ENCODE assay signal across 19 cellular contexts in the genomic region with DNA sequence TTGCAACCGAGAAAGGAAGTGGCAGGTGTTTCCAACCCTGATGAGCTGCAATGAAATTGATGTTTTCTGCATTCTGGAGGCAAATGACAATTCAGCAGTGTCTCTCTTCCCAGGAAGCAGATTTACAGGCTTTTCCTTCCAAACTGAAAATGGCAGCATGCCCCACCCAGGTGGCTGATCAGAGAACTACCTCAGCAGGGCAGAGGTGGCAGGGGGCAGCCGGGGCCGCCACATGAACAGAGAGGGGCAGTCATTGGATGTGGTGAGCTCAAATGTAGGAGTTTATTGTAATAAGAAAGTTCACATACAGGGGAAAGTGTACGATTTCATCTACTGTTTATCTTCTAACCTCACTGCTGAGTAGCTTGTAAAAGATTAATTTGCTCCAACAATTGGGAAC. TPM values are rescaled to one million over a fixed set of nuclear protein-coding genes. Genes with fewer than 3 reads are reported as not detected.
DNase-seq lines count a peak whose midpoint lies in the region; TF ChIP-seq lines count a peak whose summit lies in the region.
"Had no signal": no experiment of that assay in that cellular context is flagged by ENCODE, and none has a peak within 500 bp of the region (broad histone marks: within the 10 kb centered on the region; RNA-seq: fewer than 3 reads in every experiment).

No MANE protein-coding gene starts in this region.

- no peaks in the 10 kb centered on the region for H3K27me3 Mint-ChIP-seq in Calu3 (ENCODE audit: unreplicated experiment)
- no peaks in the 10 kb centered on the region for H3K27me3 Mint-ChIP-seq in progenitor cell of endocrine pancreas
- H3K27me3 Mint-ChIP-seq: activated CD4-positive, alpha-beta memory T cell treated with anti-CD3 and anti-CD28 coated beads, Interleukin-2, amount 10 ng/mL, durations not matched to agents 7 days and 5 days; type B pancreatic cell had no signal

- H3K4me1 Mint-ChIP-seq in Calu3 (ENCODE audit: low read depth, unreplicated experiment) (peaks cover 74% of the 10 kb centered on the region), progenitor cell of endocrine pancreas (ENCODE audit: low read depth) (peaks cover 70% of the 10 kb centered on the region)
- H3K4me1 Mint-ChIP-seq: activated B cell treated with CpG ODN at 0.5 μM for 24 hours had no signal

- H3K27me3 ChIP-seq in SK-N-SH (ENCODE audit: insufficient read depth) (no peaks in the 10 kb centered on the region), MG63 (no peaks in the 10 kb centered on the region)

- H3K9me2 ChIP-seq in SK-N-SH, result no peaks in the 10 kb centered on the region

- peak overlapping the region; percentile 10 for H3K27ac Mint-ChIP-seq in Calu3 (ENCODE audit: unreplicated experiment)
- H3K27ac Mint-ChIP-seq in progenitor cell of endocrine pancreas, result peak overlapping the region; percentile 29
- H3K27ac Mint-ChIP-seq: activated B cell treated with CpG ODN at 0.5 μM for 24 hours; activated CD4-positive, alpha-beta memory T cell treated with anti-CD3 and anti-CD28 coated beads, Interleukin-2, amount 10 ng/mL, durations not matched to agents 7 days and 5 days; type B pancreatic cell had no signal

- no peak for TF ChIP-seq EP300 in SK-N-SH (IDR thresholded peaks at IDR 0.05; ENCODE audit: borderline replicate concordance in 1 of 2, low read depth in 1 of 2, low read length in 1 of 2)

- WGBS in SK-N-SH (ENCODE audit: low lambda C conversion rate), result 88% methylated on average over 3 of the region's 4 CpGs

- no peak overlapping the region for H3K4me3 ChIP-seq in SK-N-SH (ENCODE audit: low read depth in 2 of 2, low read length in 1 of 2)
- H3K4me3 ChIP-seq in MG63, result no peak overlapping the region
- H3K4me3 ChIP-seq: prostate gland, SK-N-MC had no signal

- H3K36me3 ChIP-seq in SK-N-SH (replicated peaks in 1 of 2; ENCODE audit: control insufficient read depth in 1 of 2, insufficient read depth in 2 of 2, low read length in 1 of 2), result no peaks in the 10 kb centered on the region
- no peaks in the 10 kb centered on the region for H3K36me3 ChIP-seq in MG63
- H3K36me3 ChIP-seq: prostate gland had no signal

- no peak for TF ChIP-seq POLR2A in erythroblast (IDR thresholded peaks at IDR 0.05; ENCODE audit: low read length)

- no peaks in the 10 kb centered on the region for H3K9me3 ChIP-seq in SK-N-SH
- H3K9me3 ChIP-seq in MG63, result no peaks in the 10 kb centered on the region
- H3K9me3 ChIP-seq: prostate gland had no signal

- BruUV-seq in Calu3 (replicated peaks; lab: Mats Ljungman, UMichigan), result no TSS peak

- TF ChIP-seq CTCF in Calu3 (IDR thresholded peaks at IDR 0.05; ENCODE audit: unreplicated experiment) (no peak), progenitor cell of endocrine pancreas (IDR thresholded peaks at IDR 0.05; ENCODE audit: unreplicated experiment) (no peak), SK-N-SH (IDR thresholded peaks at IDR 0.05) (no peak)

- H3K9me3 Mint-ChIP-seq in Calu3 (ENCODE audit: low read depth, unreplicated experiment) (no peaks in the 10 kb centered on the region), progenitor cell of endocrine pancreas (ENCODE audit: low read depth) (no peaks in the 10 kb centered on the region)
- H3K9me3 Mint-ChIP-seq: activated B cell treated with CpG ODN at 0.5 μM for 24 hours; activated CD4-positive, alpha-beta memory T cell treated with anti-CD3 and anti-CD28 coated beads, Interleukin-2, amount 10 ng/mL, durations not matched to agents 7 days and 5 days; neural crest cell; type B pancreatic cell had no signal

- no peak overlapping the region for H2AFZ ChIP-seq in SK-N-SH (ENCODE audit: low read depth)

- H3K4me2 ChIP-seq in SK-N-SH, result no peak overlapping the region

- no peak overlapping the region for H3K27ac ChIP-seq in SK-N-SH (ENCODE audit: low read depth in 2 of 2, low read length in 1 of 2)
- H3K27ac ChIP-seq: prostate gland, SK-N-MC had no signal

- no peak overlapping the region for H3K9ac ChIP-seq in SK-N-SH

- POLR2A ChIA-PET in SK-N-SH (lab: Yijun Ruan, JAX), result no interaction called here

- H3K4me3 Mint-ChIP-seq in Calu3 (ENCODE audit: low read depth, unreplicated experiment) (peak overlapping the region; percentile 25), progenitor cell of endocrine pancreas (ENCODE audit: low read depth) (no peak overlapping the region)
- H3K4me3 Mint-ChIP-seq: activated B cell treated with CpG ODN at 0.5 μM for 24 hours; activated CD4-positive, alpha-beta memory T cell treated with anti-CD3 and anti-CD28 coated beads, Interleukin-2, amount 10 ng/mL, durations not matched to agents 7 days and 5 days; neural crest cell; type B pancreatic cell had no signal

- DNase-seq in Calu3 (peak; percentile 66), NCI-H2081 treated with DMSO at 0.1 percent for 48 hours (lab: John Stamatoyannopoulos, UW) (peak; percentile 63), cerebellum (ENCODE audit: low spot score) (peak; percentile 22), progenitor cell of endocrine pancreas (ENCODE audit: low spot score, unreplicated experiment) (no peak), erythroblast (lab: John Stamatoyannopoulos, UW) (no peak), SK-N-SH (no peak), MG63 (no peak)
- DNase-seq: activated B cell treated with CpG ODN at 0.5 μM for 24 hours; activated CD4-positive, alpha-beta memory T cell treated with anti-CD3 and anti-CD28 coated beads, Interleukin-2, amount 10 ng/mL, durations not matched to agents 7 days and 5 days; activated T-cell treated with anti-CD3 and anti-CD28 coated beads for 4 hours; anterior cingulate cortex; effector CD8-positive, alpha-beta T cell; HCEC 1CT; NCI-H345; stimulated activated CD4-positive, alpha-beta T cell treated with anti-CD3 and anti-CD28 coated beads, Interleukin-4, amount 100 ng/mL, for 24 hours had no signal

- no peaks in the 10 kb centered on the region for H4K20me1 ChIP-seq in SK-N-SH (ENCODE audit: insufficient read depth)

- no peaks in the 10 kb centered on the region for H3K36me3 Mint-ChIP-seq in Calu3 (ENCODE audit: insufficient read depth, unreplicated experiment)
- H3K36me3 Mint-ChIP-seq in progenitor cell of endocrine pancreas (ENCODE audit: insufficient read depth), result peaks cover under 1% of the 10 kb centered on the region
- H3K36me3 Mint-ChIP-seq: type B pancreatic cell had no signal

- H3F3A ChIP-seq in SK-N-SH (replicated peaks; ENCODE audit: insufficient read depth), result no peaks in the 10 kb centered on the region

- no peaks in the 10 kb centered on the region for H3K79me2 ChIP-seq in SK-N-SH (ENCODE audit: insufficient read depth)

- H3K4me1 ChIP-seq in SK-N-SH (ENCODE audit: control insufficient read depth in 1 of 2, insufficient read depth in 2 of 2, low read depth in 1 of 2, low read length in 1 of 2), result no peaks in the 10 kb centered on the region
- H3K4me1 ChIP-seq: prostate gland had no signal

- no peak for TF ChIP-seq RAD21 in SK-N-SH (IDR thresholded peaks at IDR 0.05; ENCODE audit: low read length)

- CTCF ChIA-PET in Calu3 (lab: Charles Lee) (interaction anchor here (1.6 kb wide), 1 partner anchor 31 kb away, joined by 5 read pairs; no protein-coding TSS in a partner anchor), SK-N-SH (lab: Yijun Ruan, JAX) (interaction anchor here (0.8 to 1.6 kb wide), 3 partner anchors 9 to 73 kb away, joined by 3 to 8 read pairs (median 7); no protein-coding TSS in a partner anchor)

- intact Hi-C loops in Calu3 (cut with micrococcal nuclease; ENCODE audit: unreplicated experiment), result loop anchor here (2.0 kb wide), 1 partner anchor 31 kb away; no protein-coding TSS in a partner anchor

TF ChIP-seq in SK-N-SH, 30 proteins besides CTCF, POLR2A, EP300 and RAD21:
- no peak for TF ChIP-seq TEAD4 (IDR thresholded peaks at IDR 0.05; ENCODE audit: borderline replicate concordance, insufficient read depth)

RNA-seq across cellular contexts. Expression of a gene that starts 15.7 kb away (rescaled TPM):
- total RNA-seq in Calu3 (2022) (18.3 and 22.9 TPM in 2 replicates), cerebellum (9.5 TPM), progenitor cell of endocrine pancreas (49.3 and 50.2 TPM in 2 replicates)
- 27.6 and 31.6 TPM in 2 replicates for polyA plus RNA-seq in SK-N-SH (2012; rRNA removed)
- polyA plus RNA-seq in SK-N-SH (2012; cell fraction: cytosol; rRNA removed), result 32.5 and 35.2 TPM in 2 replicates
- polyA plus RNA-seq in SK-N-SH (2012; cell fraction: nucleus; rRNA removed), result 14.6 and 24.9 TPM in 2 replicates
- total RNA-seq in MG63 (2014; rRNA removed; shearing (Covaris generic); ENCODE audit: low replicate concordance), result 27.9 and 32.6 TPM in 2 replicates
- total RNA-seq: activated B cell treated with CpG ODN at 0.5 μM for 24 hours had no signal

Comparison
In these comparisons a context has a peak if more than half of its experiments do, and no peak if none do; other contexts are left out.
1. DNase-seq: peak in Calu3 (single experiment), NCI-H2081 treated with DMSO at 0.1 percent for 48 hours (single experiment) and cerebellum (single experiment); none in progenitor cell of endocrine pancreas (single experiment), erythroblast (0 of 2), SK-N-SH (single experiment) and MG63 (single experiment).